ENCODE assay signal across 17 cellular contexts in the genomic region with DNA sequence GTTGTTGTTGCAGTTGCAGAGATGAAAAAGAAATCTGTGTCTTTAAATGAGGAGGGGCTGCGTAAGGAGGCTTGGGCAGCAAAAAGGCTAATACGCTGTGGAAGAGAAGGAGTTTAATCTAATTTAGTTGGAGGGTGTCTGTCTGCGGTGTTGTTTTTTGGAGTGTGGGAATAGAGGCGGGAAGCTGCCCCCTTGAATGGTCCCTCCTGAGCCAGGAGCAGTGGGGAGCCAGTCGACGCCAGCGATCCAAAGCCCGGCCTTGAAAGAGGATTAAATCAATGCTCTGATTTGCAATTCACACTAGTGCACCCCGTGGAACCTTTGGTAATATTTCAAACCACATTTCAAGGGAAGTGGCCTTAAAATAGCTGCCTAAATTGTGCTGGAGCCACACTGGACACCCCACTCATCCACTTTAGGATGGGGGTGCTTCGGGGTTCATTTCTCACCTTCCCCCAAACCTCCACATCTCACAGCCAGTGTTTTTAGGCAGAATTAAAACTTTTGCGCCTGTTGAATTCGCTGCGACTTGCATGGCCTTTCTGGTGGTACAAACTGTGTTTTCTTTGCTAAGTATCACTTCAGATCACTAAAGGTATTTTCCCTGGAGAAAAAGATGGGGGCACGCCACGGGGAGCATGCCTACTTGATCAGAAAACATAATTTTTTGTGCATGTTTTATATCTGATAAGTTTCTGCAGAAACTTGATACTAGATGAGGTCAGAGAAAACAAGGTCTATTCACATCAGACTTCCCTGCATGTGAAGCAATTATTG. TPM values are rescaled to one million over a fixed set of nuclear protein-coding genes. Genes with fewer than 3 reads are reported as not detected.
DNase-seq lines count a peak whose midpoint lies in the region; ATAC-seq and TF ChIP-seq lines count a peak whose summit lies in the region.
"Had no signal": no experiment of that assay in that cellular context is flagged by ENCODE, and none has a peak within 500 bp of the region (broad histone marks: within the 10 kb centered on the region; RNA-seq: fewer than 3 reads in every experiment).

No MANE protein-coding gene starts in this region.

- H3K79me1 ChIP-seq in neuronal stem cell (ENCODE audit: low read depth, low read length), result no peaks in the 10 kb centered on the region

- H3K27me3 Mint-ChIP-seq in GM23338 (ENCODE audit: insufficient read depth, low read depth, poor library complexity) (peaks cover 4% of the 10 kb centered on the region), nephron (ENCODE audit: low read depth) (peaks cover 25% of the 10 kb centered on the region)

- no peak overlapping the region for H4K91ac ChIP-seq in neuronal stem cell (ENCODE audit: low read depth, low read length, poor library complexity)

- no peak overlapping the region for H2AK5ac ChIP-seq in neuronal stem cell (ENCODE audit: low read depth, low read length)

- H3K27me3 ChIP-seq in GM23338 (ENCODE audit: insufficient read depth) (peaks cover 83% of the 10 kb centered on the region), ectodermal cell (ENCODE audit: control insufficient read depth, insufficient read depth, low read length, poor library complexity, severe bottlenecking) (peaks cover 72% of the 10 kb centered on the region), neuronal stem cell (ENCODE audit: control insufficient read depth in 3 of 3, insufficient read depth in 3 of 3, low read depth in 1 of 3, low read length in 3 of 3) (peaks cover 0 to 78% (median 23%) of the 10 kb centered on the region in 3 experiments)

- peaks cover 20% of the 10 kb centered on the region for H3K4me1 ChIP-seq in GM23338 (ENCODE audit: insufficient read depth)
- H3K4me1 ChIP-seq in ectodermal cell (ENCODE audit: control insufficient read depth, insufficient read depth, low read length), result peaks cover 39% of the 10 kb centered on the region
- H3K4me1 ChIP-seq in neuronal stem cell (ENCODE audit: control insufficient read depth in 2 of 2, insufficient read depth in 1 of 2, low read depth in 1 of 2, low read length in 2 of 2), result peaks cover 6 to 21% of the 10 kb centered on the region in 2 donors

- no peak overlapping the region for H3K18ac ChIP-seq in neuronal stem cell (ENCODE audit: low read length)

- H4K20me1 ChIP-seq in GM23338 (replicated peaks; ENCODE audit: insufficient read depth), result no peaks in the 10 kb centered on the region

- H3K9me3 Mint-ChIP-seq in GM23338, result peaks cover 37% of the 10 kb centered on the region
- H3K9me3 Mint-ChIP-seq in nephron, result no peaks in the 10 kb centered on the region
- H3K9me3 Mint-ChIP-seq: H9 had no signal

- peak overlapping the region; percentile 66 for H3K4me2 ChIP-seq in GM23338
- no peak overlapping the region for H3K4me2 ChIP-seq in neuronal stem cell (ENCODE audit: insufficient read depth, low read length, poor library complexity, severe bottlenecking)
- H3K4me2 ChIP-seq: BLaER1 had no signal

- H3K36me3 ChIP-seq in GM23338 (ENCODE audit: insufficient read depth) (no peaks in the 10 kb centered on the region), ectodermal cell (ENCODE audit: control insufficient read depth, insufficient read depth, low read length) (peaks cover 3% of the 10 kb centered on the region), neuronal stem cell (replicated peaks in 1 of 2; ENCODE audit: control insufficient read depth in 2 of 2, insufficient read depth in 2 of 2, low read length in 2 of 2) (peaks cover 0 to 32% of the 10 kb centered on the region in 2 donors)
- H3K36me3 ChIP-seq: BLaER1 had no signal

- H2BK15ac ChIP-seq in neuronal stem cell (ENCODE audit: low read length), result no peak overlapping the region

- H3K9me2 ChIP-seq in GM23338 (ENCODE audit: insufficient read depth), result no peaks in the 10 kb centered on the region

- no peaks in the 10 kb centered on the region for H3K9me3 ChIP-seq in ectodermal cell (ENCODE audit: control insufficient read depth, low read length)
- peaks cover 0 to 2% of the 10 kb centered on the region in 2 donors for H3K9me3 ChIP-seq in neuronal stem cell (replicated peaks in 1 of 2; ENCODE audit: control insufficient read depth in 2 of 2, insufficient read depth in 1 of 2, low read depth in 1 of 2, low read length in 2 of 2)
- H3K9me3 ChIP-seq: Caco-2 had no signal

- DNase-seq in GM23338 (ENCODE audit: low spot score) (no peak), neuronal stem cell (ENCODE audit: low spot score) (no peak), T1000 (lab: John Stamatoyannopoulos, UW) (no peak), DMS153 (lab: John Stamatoyannopoulos, UW) (no peak), HUDEP-2 (lab: John Stamatoyannopoulos, UW; ENCODE audit: unreplicated experiment in 76 of 76) (no peak)
- DNase-seq: 8988T; AML-193; Caco-2; CD8-positive, alpha-beta memory T cell; DMS53; GF-D8; H9 had no signal

- H2BK5ac ChIP-seq in neuronal stem cell (ENCODE audit: low read length), result no peak overlapping the region

- H3K9ac ChIP-seq in neuronal stem cell (ENCODE audit: low read depth, low read length, poor library complexity), result no peak overlapping the region
- H3K9ac ChIP-seq: BLaER1 had no signal

- H3K4me1 Mint-ChIP-seq in GM23338 (no peaks in the 10 kb centered on the region), nephron (peaks cover 14% of the 10 kb centered on the region)

- H3K36me3 Mint-ChIP-seq in GM23338 (ENCODE audit: low read depth), result peaks cover 29% of the 10 kb centered on the region
- H3K36me3 Mint-ChIP-seq in nephron (ENCODE audit: low read depth), result peaks cover 8% of the 10 kb centered on the region
- H3K36me3 Mint-ChIP-seq: CD8-positive, alpha-beta memory T cell had no signal

- H3K27ac ChIP-seq in GM23338 (ENCODE audit: low read depth) (no peak overlapping the region), ectodermal cell (ENCODE audit: insufficient read depth, low read depth, low read length, poor library complexity, severe bottlenecking) (peak overlapping the region; percentile 72), neuronal stem cell (replicated peaks; ENCODE audit: low read length) (no peak overlapping the region)
- H3K27ac ChIP-seq: BLaER1 had no signal

- no peak overlapping the region for H3K23ac ChIP-seq in neuronal stem cell (ENCODE audit: low read depth, low read length, poor library complexity)

- H2BK12ac ChIP-seq in neuronal stem cell (ENCODE audit: low read length), result no peak overlapping the region

- H4K8ac ChIP-seq in neuronal stem cell (ENCODE audit: low read depth, low read length), result no peak overlapping the region

- H2AFZ ChIP-seq in GM23338 (no peak overlapping the region), neuronal stem cell (ENCODE audit: low read length) (peak overlapping the region; percentile 15)

- H3K4me3 ChIP-seq in GM23338, result peak overlapping the region; percentile 32; the same call in 1 of the 2 replicates
- H3K4me3 ChIP-seq in ectodermal cell (ENCODE audit: insufficient read depth, low read depth, low read length), result peak overlapping the region; percentile 6
- H3K4me3 ChIP-seq in neuronal stem cell (ENCODE audit: low read length in 2 of 2), result peak overlapping the region in 1 of 2 donors; percentile 7
- H3K4me3 ChIP-seq: BLaER1 had no signal

- H3F3A ChIP-seq in GM23338 (replicated peaks; ENCODE audit: low read depth), result no peaks in the 10 kb centered on the region

- H2BK120ac ChIP-seq in neuronal stem cell (ENCODE audit: low read depth, low read length), result no peak overlapping the region

- no peak overlapping the region for H3K4ac ChIP-seq in neuronal stem cell (ENCODE audit: low read length)

- H3K79me2 ChIP-seq in GM23338 (replicated peaks; ENCODE audit: insufficient read depth), result no peaks in the 10 kb centered on the region

- TF ChIP-seq CTCF in GM23338 (conservative IDR thresholded peaks at IDR 0.05; ENCODE audit: low read depth in 2 of 2) (no peak), nephron (IDR thresholded peaks at IDR 0.05; ENCODE audit: unreplicated experiment in 3 of 3) (no peak)

- no peak overlapping the region for H3K14ac ChIP-seq in neuronal stem cell (ENCODE audit: low read length)

- H3K27ac Mint-ChIP-seq in GM23338, result no peak overlapping the region
- peak overlapping the region in 1 of 3 experiments; percentile 3 for H3K27ac Mint-ChIP-seq in nephron
- H3K27ac Mint-ChIP-seq: CD8-positive, alpha-beta memory T cell; H9 had no signal

- 8% methylated on average over 15 of the region's 15 CpGs for WGBS in ectodermal cell, 2 experiments
- no CpG with 5 or more reads among the region's 15 CpGs for WGBS in neuronal stem cell (ENCODE audit: extremely low coverage in 2 of 2, insufficient read length in 2 of 2, insufficient replicate concordance in 1 of 2), 2 donors

- ATAC-seq in GM23338, result no peak
- no peak for ATAC-seq in GM18907 (IDR thresholded peaks at IDR 0.05; ENCODE audit: unreplicated experiment)

- H3K4me3 Mint-ChIP-seq in GM23338, result no peak overlapping the region
- peak overlapping the region; percentile 50 to 64 (median 51) for H3K4me3 Mint-ChIP-seq in nephron
- H3K4me3 Mint-ChIP-seq: CD8-positive, alpha-beta memory T cell; H9 had no signal

TF ChIP-seq in GM23338, 12 proteins besides CTCF, POLR2A, EP300 and RAD21:
- no peak for TF ChIP-seq NANOG (IDR thresholded peaks at IDR 0.05; ENCODE audit: borderline replicate concordance)
- TF ChIP-seq EZH2 (IDR thresholded peaks at IDR 0.05; ENCODE audit: low read depth, unreplicated experiment), result peak; percentile 46

RNA-seq across cellular contexts. Expression of gene FZD10, which starts 4.1 kb away (rescaled TPM):
- 0.35 and 0.45 TPM in 2 replicates for total RNA-seq in GM23338 (2014; rRNA removed; shearing (Covaris generic))
- 0.11 and 0.14 TPM in 2 replicates for polyA plus RNA-seq in GM23338 (2016; fragmentation: Nextera tagmentation; extraction: Ambion mirVana)
- 39.9 TPM for polyA plus RNA-seq in ectodermal cell (2013, experiment 1 of 4)
- 44.4 TPM for polyA plus RNA-seq in ectodermal cell (2013, experiment 2 of 4)
- 44.1 TPM for polyA plus RNA-seq in ectodermal cell (2013, experiment 3 of 4)
- polyA plus RNA-seq in ectodermal cell (2013, experiment 4 of 4), result 49.9 TPM
- 0.38 TPM for polyA plus RNA-seq in neuronal stem cell (2013, experiment 1 of 2)
- 0.36 TPM for polyA plus RNA-seq in neuronal stem cell (2013, experiment 2 of 2)
- total RNA-seq: CD8-positive, alpha-beta memory T cell; HT-29 had no signal
- polyA plus RNA-seq: CD8-positive, alpha-beta memory T cell had no signal
